1 cellular context compared by ENCODE assay signal in the genomic region with DNA sequence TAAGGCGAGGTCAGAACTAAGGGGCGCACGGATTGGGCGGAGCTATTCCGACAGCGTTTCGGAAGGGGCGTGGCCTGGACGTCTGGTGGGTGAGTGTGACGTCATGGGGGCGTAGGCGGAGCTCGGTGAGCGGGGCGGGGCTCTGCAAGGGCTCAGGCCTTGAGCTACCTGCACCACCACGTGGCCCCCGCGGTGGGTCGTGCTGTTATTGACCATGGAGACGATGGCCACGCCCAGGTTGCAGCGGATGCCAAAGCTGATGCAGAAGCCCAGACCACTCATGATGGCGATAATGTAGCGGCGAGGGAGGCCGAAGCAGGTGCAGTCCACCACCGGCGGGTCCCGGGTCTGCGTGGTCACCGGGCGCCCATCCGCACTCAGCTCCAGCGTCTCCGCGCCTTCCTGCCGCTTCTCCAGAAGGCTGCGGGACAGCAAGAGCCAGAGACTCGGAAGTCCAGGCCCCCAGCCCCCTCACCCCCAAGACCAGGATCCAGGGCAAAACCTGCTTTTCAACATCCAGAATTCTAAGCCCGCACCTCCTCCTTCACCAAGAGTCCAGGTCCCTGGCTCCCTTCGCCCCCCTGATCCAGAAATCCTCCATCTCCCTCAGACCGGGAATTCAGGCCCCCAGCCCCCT.
TF ChIP-seq lines count a peak whose summit lies in the region.

No MANE protein-coding gene starts in this region.

TF ChIP-seq in K562, 482 proteins besides CTCF, POLR2A, EP300 and RAD21 (continued from another document and continues in another):
- TF ChIP-seq TFAP4 (CRISPR knock-in tag; IDR thresholded peaks at IDR 0.05; ENCODE audit: borderline replicate concordance) = peak; percentile 64; the same call in 1 of the 2 replicates
- TF ChIP-seq, protein P1, sequence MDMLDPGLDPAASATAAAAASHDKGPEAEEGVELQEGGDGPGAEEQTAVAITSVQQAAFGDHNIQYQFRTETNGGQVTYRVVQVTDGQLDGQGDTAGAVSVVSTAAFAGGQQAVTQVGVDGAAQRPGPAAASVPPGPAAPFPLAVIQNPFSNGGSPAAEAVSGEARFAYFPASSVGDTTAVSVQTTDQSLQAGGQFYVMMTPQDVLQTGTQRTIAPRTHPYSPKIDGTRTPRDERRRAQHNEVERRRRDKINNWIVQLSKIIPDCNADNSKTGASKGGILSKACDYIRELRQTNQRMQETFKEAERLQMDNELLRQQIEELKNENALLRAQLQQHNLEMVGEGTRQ (CRISPR knock-in tag; IDR thresholded peaks at IDR 0.05) = peak; percentile 56; the same call in 1 of the 2 replicates
- TF ChIP-seq TAF7 (tag; IDR thresholded peaks at IDR 0.05) = no peak
- TF ChIP-seq DDX20 (tag; IDR thresholded peaks at IDR 0.05; ENCODE audit: low read depth) = no peak
- no peak for TF ChIP-seq PRPF4 (IDR thresholded peaks at IDR 0.05; ENCODE audit: insufficient read depth, low read depth, low read length, poor library complexity, severe bottlenecking)
- no peak for TF ChIP-seq ZFP36 (IDR thresholded peaks at IDR 0.05; ENCODE audit: low read depth, low read length, partially characterized antibody)
- no peak for TF ChIP-seq MBD2 (IDR thresholded peaks at IDR 0.05; ENCODE audit: borderline replicate concordance, low read depth)
- no peak for TF ChIP-seq YBX1 (IDR thresholded peaks at IDR 0.05)
- TF ChIP-seq ZNF311 (CRISPR knock-in tag; IDR thresholded peaks at IDR 0.05) = no peak
- TF ChIP-seq RBBP5 (IDR thresholded peaks at IDR 0.05; ENCODE audit: borderline replicate concordance, insufficient read depth, low read length, poor library complexity, severe bottlenecking) = peak; percentile 24
- TF ChIP-seq KDM5B (IDR thresholded peaks at IDR 0.05; ENCODE audit: insufficient replicate concordance, low read depth, low read length) = no peak
- TF ChIP-seq HMGN3 (IDR thresholded peaks at IDR 0.05; ENCODE audit: borderline replicate concordance, extremely low read depth, insufficient read length, low read depth, low read length) = peak; percentile 13
- TF ChIP-seq ETV1 (tag; conservative IDR thresholded peaks at IDR 0.05; ENCODE audit: low read depth) = no peak
- no peak for TF ChIP-seq NFE2L1 (tag; IDR thresholded peaks at IDR 0.05; ENCODE audit: borderline replicate concordance, low read depth)
- no peak for TF ChIP-seq ZNF280A (IDR thresholded peaks at IDR 0.05; ENCODE audit: low read depth, partially characterized antibody)
- TF ChIP-seq HNRNPH1 (optimal IDR thresholded peaks at IDR 0.05; ENCODE audit: low read depth, low read length) = no peak
- peak; percentile 68; the same call in 1 of the 2 replicates for TF ChIP-seq RUNX1 (IDR thresholded peaks at IDR 0.05; ENCODE audit: low read depth)
- no peak for TF ChIP-seq ZZZ3 (IDR thresholded peaks at IDR 0.05)
- TF ChIP-seq MXI1 (IDR thresholded peaks at IDR 0.05; ENCODE audit: low read depth, low read length) = no peak
- TF ChIP-seq HDAC3 (IDR thresholded peaks at IDR 0.05; ENCODE audit: borderline replicate concordance, partially characterized antibody) = no peak
- TF ChIP-seq ATF7 (IDR thresholded peaks at IDR 0.05) = peak; percentile 98
- peak; percentile 91 for TF ChIP-seq NBN (IDR thresholded peaks at IDR 0.05; ENCODE audit: low read depth)
- no peak for TF ChIP-seq XRCC3 (IDR thresholded peaks at IDR 0.05)
- peak; percentile 64 for TF ChIP-seq KHSRP (IDR thresholded peaks at IDR 0.05)
- TF ChIP-seq, protein P2, sequence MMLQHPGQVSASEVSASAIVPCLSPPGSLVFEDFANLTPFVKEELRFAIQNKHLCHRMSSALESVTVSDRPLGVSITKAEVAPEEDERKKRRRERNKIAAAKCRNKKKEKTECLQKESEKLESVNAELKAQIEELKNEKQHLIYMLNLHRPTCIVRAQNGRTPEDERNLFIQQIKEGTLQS (IDR thresholded peaks at IDR 0.05) = peak; percentile 95
- TF ChIP-seq, protein P2 (CRISPR knock-in tag; conservative IDR thresholded peaks at IDR 0.05) = no peak
- no peak for TF ChIP-seq SPI1 (IDR thresholded peaks at IDR 0.05; ENCODE audit: borderline replicate concordance, low read depth, low read length)
- TF ChIP-seq SRSF9 (IDR thresholded peaks at IDR 0.05; ENCODE audit: borderline replicate concordance, low read depth, low read length) = no peak
- no peak for TF ChIP-seq CEBPB (tag; IDR thresholded peaks at IDR 0.05)
- no peak for TF ChIP-seq FOXP4 (CRISPR knock-in tag; IDR thresholded peaks at IDR 0.05; ENCODE audit: borderline replicate concordance)
- TF ChIP-seq HDGF (IDR thresholded peaks at IDR 0.05) = 0 out of 2 replicates have a peak, but pooled peaks have one; percentile 23
- TF ChIP-seq ZFPM2 (CRISPR knock-in tag; IDR thresholded peaks at IDR 0.05) = no peak
- TF ChIP-seq POLR3A (IDR thresholded peaks at IDR 0.05; ENCODE audit: borderline replicate concordance, extremely low read depth, insufficient read depth, insufficient read length) = no peak
- no peak for TF ChIP-seq MXD1 (CRISPR knock-in tag; IDR thresholded peaks at IDR 0.05; ENCODE audit: borderline replicate concordance, poor library complexity, severe bottlenecking)
- TF ChIP-seq RBM17 (IDR thresholded peaks at IDR 0.05; ENCODE audit: borderline replicate concordance, low read depth, low read length) = no peak
- peak; percentile 83; the same call in 1 of the 2 replicates for TF ChIP-seq L3MBTL2 (IDR thresholded peaks at IDR 0.05)
- TF ChIP-seq, protein P3, sequence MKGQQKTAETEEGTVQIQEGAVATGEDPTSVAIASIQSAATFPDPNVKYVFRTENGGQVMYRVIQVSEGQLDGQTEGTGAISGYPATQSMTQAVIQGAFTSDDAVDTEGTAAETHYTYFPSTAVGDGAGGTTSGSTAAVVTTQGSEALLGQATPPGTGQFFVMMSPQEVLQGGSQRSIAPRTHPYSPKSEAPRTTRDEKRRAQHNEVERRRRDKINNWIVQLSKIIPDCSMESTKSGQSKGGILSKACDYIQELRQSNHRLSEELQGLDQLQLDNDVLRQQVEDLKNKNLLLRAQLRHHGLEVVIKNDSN (CRISPR knock-in tag; IDR thresholded peaks at IDR 0.05) = peak; percentile 81
- no peak for TF ChIP-seq SNRNP70 (optimal IDR thresholded peaks at IDR 0.05; ENCODE audit: low read depth, low read length)
- TF ChIP-seq KLF13 (tag; IDR thresholded peaks at IDR 0.05; ENCODE audit: borderline replicate concordance, low read depth) = no peak
- peak; percentile 12 to 46; a peak in 2 of 4 replicates for TF ChIP-seq NRF1 (conservative IDR thresholded peaks at IDR 0.05 in 1 of 2, IDR thresholded peaks at IDR 0.05 in 1 of 2)
- TF ChIP-seq EP400 (IDR thresholded peaks at IDR 0.05) = peak; percentile 38; the same call in 1 of the 2 replicates
- no peak for TF ChIP-seq FUS (optimal IDR thresholded peaks at IDR 0.05; ENCODE audit: low read depth, low read length)
- TF ChIP-seq GMEB1 (CRISPR knock-in tag; IDR thresholded peaks at IDR 0.05) = no peak
- no peak for TF ChIP-seq RBM25 (IDR thresholded peaks at IDR 0.05; ENCODE audit: low read depth, low read length, severe bottlenecking)
- no peak for TF ChIP-seq ZC3H4 (CRISPR knock-in tag; IDR thresholded peaks at IDR 0.05; ENCODE audit: borderline replicate concordance)
- 0 out of 2 replicates have a peak, but pooled peaks have one; percentile 4 for TF ChIP-seq SMC3 (conservative IDR thresholded peaks at IDR 0.05; ENCODE audit: insufficient read depth, low read depth, low read length)
- TF ChIP-seq PHF8 (IDR thresholded peaks at IDR 0.05; ENCODE audit: borderline replicate concordance, low read length) = 0 out of 2 replicates have a peak, but pooled peaks have one; percentile 15
- no peak for TF ChIP-seq SIX5 (IDR thresholded peaks at IDR 0.05; ENCODE audit: borderline replicate concordance in 1 of 2, insufficient read depth in 1 of 2, low read depth in 1 of 2, low read length in 2 of 2)
- no peak for TF ChIP-seq BRD9 (IDR thresholded peaks at IDR 0.05; ENCODE audit: low read depth, partially characterized antibody)
- TF ChIP-seq SMARCE1 (IDR thresholded peaks at IDR 0.05) = no peak
- no peak for TF ChIP-seq NCOR1 (IDR thresholded peaks at IDR 0.05)
- peak; percentile 80 for TF ChIP-seq JUND (IDR thresholded peaks at IDR 0.05; ENCODE audit: borderline replicate concordance, low read depth, low read length)
- TF ChIP-seq JUND (tag; IDR thresholded peaks at IDR 0.05; ENCODE audit: borderline replicate concordance, low read depth, low read length) = peak; percentile 41; the same call in 1 of the 3 replicates
- TF ChIP-seq NR1H2 (CRISPR knock-in tag; IDR thresholded peaks at IDR 0.05) = no peak
- TF ChIP-seq GTF2B (IDR thresholded peaks at IDR 0.05; ENCODE audit: extremely low read depth, insufficient read length) = no peak
- TF ChIP-seq RAD51 (IDR thresholded peaks at IDR 0.05; ENCODE audit: borderline replicate concordance, low read depth) = peak; percentile 42; the same call in 1 of the 2 replicates
- TF ChIP-seq E2F6 (IDR thresholded peaks at IDR 0.05; ENCODE audit: borderline replicate concordance in 1 of 2, extremely low read depth in 1 of 2, insufficient read depth in 1 of 2, insufficient read length in 1 of 2, low read depth in 1 of 2, low read length in 1 of 2, poor library complexity in 1 of 2, severe bottlenecking in 1 of 2) = peak; percentile 69 to 79
- no peak for TF ChIP-seq ZEB2 (IDR thresholded peaks at IDR 0.05)
- TF ChIP-seq ZNF253 (CRISPR knock-in tag; conservative IDR thresholded peaks at IDR 0.05) = no peak
- TF ChIP-seq ZNF778 (CRISPR knock-in tag; IDR thresholded peaks at IDR 0.05) = no peak
- no peak for TF ChIP-seq CEBPG (CRISPR knock-in tag; IDR thresholded peaks at IDR 0.05)
- no peak for TF ChIP-seq CEBPG (tag; conservative IDR thresholded peaks at IDR 0.05 in 1 of 2, IDR thresholded peaks at IDR 0.05 in 1 of 2)
- 0 out of 4 replicates have a peak, but pooled peaks of 1 of the 2 experiments have one; percentile 14 for TF ChIP-seq HDAC1 (IDR thresholded peaks at IDR 0.05)
- no peak for TF ChIP-seq CC2D1A (IDR thresholded peaks at IDR 0.05)
